Comparison of ENCODE assay signal across 27 cellular contexts in the genomic region with DNA sequence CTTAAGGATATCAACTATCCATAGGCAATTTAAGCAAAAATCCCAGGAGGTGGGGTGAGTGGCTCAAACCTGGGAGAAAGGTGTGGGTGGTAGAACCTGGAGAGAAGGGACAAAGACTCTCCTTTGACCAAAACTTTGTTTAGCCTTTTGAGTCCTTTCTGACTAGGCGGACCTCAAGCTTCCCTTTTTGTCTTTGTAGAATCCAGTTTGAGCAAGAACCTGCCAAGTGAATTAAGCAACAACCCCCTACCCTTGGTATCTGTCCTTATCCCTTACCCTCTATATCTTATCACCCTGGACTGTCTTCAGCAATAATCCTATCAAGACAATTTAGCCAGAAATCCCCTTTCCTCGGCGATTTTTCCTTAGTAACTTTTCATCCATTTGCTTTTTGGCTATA. TPM values are rescaled to one million over a fixed set of nuclear protein-coding genes. Genes with fewer than 3 reads are reported as not detected.
"Had no signal": no experiment of that assay in that cellular context is flagged by ENCODE, and none has a peak within 500 bp of the region (broad histone marks: within the 10 kb centered on the region; RNA-seq: fewer than 3 reads in every experiment).

No MANE protein-coding gene starts in this region.

- ATAC-seq: activated T-cell treated with anti-CD3 and anti-CD28 coated beads, Interleukin-2, amount 50 U/mL, for 72 hours; foreskin keratinocyte; left lobe of liver; naive thymus-derived CD8-positive, alpha-beta T cell; psoas muscle; stimulated activated effector memory CD8-positive, alpha-beta T cell treated with anti-CD3 and anti-CD28 coated beads, Interleukin-12 subunit alpha, Interleukin-12 subunit beta, amount 100 ng/mL, for 72 hours had no signal

- H3K27me3 ChIP-seq: vagina had no signal

- H3K36me3 ChIP-seq: esophagus muscularis mucosa, heart left ventricle, lower lobe of right lung, sigmoid colon, thoracic aorta, vagina had no signal

- H3K9me3 ChIP-seq: esophagus muscularis mucosa, heart left ventricle, lower lobe of right lung, psoas muscle, sigmoid colon, thoracic aorta, vagina had no signal

- H3K4me3 ChIP-seq: esophagus muscularis mucosa, heart left ventricle, lower lobe of right lung, psoas muscle, sigmoid colon, thoracic aorta, vagina had no signal

- DNase-seq: activated CD4-positive, alpha-beta T cell treated with anti-CD3 and anti-CD28 coated beads for 4 hours; activated CD4-positive, alpha-beta T cell treated with anti-CD3 and anti-CD28 coated beads, Interleukin-2, amount 50 U/mL, for 4 hours; activated naive CD4-positive, alpha-beta T cell; activated T-cell treated with anti-CD3 and anti-CD28 coated beads for 4 hours; activated T-cell treated with anti-CD3 and anti-CD28 coated beads, Interleukin-2, amount 50 U/mL, for 72 hours; anterior cingulate cortex; dermis blood vessel endothelial cell; effector CD4-positive, alpha-beta T cell; foreskin keratinocyte; heart left ventricle; kidney glomerular epithelial cell; lower lobe of right lung; mesenchymal stem cell; naive thymus-derived CD8-positive, alpha-beta T cell; occipital lobe; psoas muscle; sigmoid colon; small intestine; stimulated activated CD4-positive, alpha-beta T cell treated with anti-CD3 and anti-CD28 coated beads, Interleukin-4, amount 100 ng/mL, for 24 hours had no signal

- H3K4me1 ChIP-seq: lower lobe of right lung, parathyroid adenoma, psoas muscle, sigmoid colon, vagina had no signal

- H3K27ac ChIP-seq: esophagus muscularis mucosa, foreskin keratinocyte, heart left ventricle, lower lobe of right lung, parathyroid adenoma, psoas muscle, sigmoid colon, thoracic aorta, vagina, VCaP had no signal

RNA-seq across cellular contexts. Expression of gene SLC28A3, which starts 53.5 kb away (rescaled TPM):
- total RNA-seq: dermis blood vessel endothelial cell; naive thymus-derived CD8-positive, alpha-beta T cell; neural crest cell; occipital lobe; psoas muscle; sigmoid colon had no signal
